In the genomic region with DNA sequence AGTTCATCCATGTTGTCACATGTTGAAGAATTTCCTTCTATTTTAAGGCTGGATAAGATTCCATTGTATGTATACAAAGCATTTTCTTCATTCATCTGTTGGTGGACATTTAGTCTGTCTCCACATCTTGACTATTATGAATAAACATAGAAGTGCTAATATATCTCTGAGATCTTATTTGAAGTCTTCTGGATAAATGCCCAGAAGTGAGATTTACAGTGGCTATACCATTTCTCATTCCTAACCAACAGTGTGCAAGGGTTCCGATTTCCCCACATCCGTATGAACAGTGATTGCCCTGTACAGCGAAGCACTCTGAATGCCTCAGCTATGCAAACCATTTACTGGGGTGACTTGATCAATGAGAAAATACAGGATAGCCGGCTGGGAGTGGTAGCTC, we compare ENCODE assay signal across 22 cellular contexts. TPM values are rescaled to one million over a fixed set of nuclear protein-coding genes. Genes with fewer than 3 reads are reported as not detected.
DNase-seq lines count a peak whose midpoint lies in the region; ATAC-seq and TF ChIP-seq lines count a peak whose summit lies in the region.
"Had no signal": no experiment of that assay in that cellular context is flagged by ENCODE, and none has a peak within 500 bp of the region (broad histone marks: within the 10 kb centered on the region; RNA-seq: fewer than 3 reads in every experiment).

No MANE protein-coding gene starts in this region.

- H4K91ac ChIP-seq in mesenchymal stem cell (ENCODE audit: low read length): no peak overlapping the region

- H3K9me3 ChIP-seq in A673 (ENCODE audit: low read depth, low read length, poor library complexity, severe bottlenecking) (no peaks in the 10 kb centered on the region), mesenchymal stem cell (ENCODE audit: control insufficient read depth, low read length) (no peaks in the 10 kb centered on the region), gastroesophageal sphincter (no peaks in the 10 kb centered on the region)
- H3K9me3 ChIP-seq: BE2C had no signal

- no peak overlapping the region for H3K27ac ChIP-seq in A673 (ENCODE audit: low read depth, low read length, poor library complexity, severe bottlenecking)
- peak overlapping the region; percentile 1; the same call in 1 of the 2 replicates for H3K27ac ChIP-seq in VCaP
- no peak overlapping the region for H3K27ac ChIP-seq in mesenchymal stem cell (ENCODE audit: low read length, poor library complexity, severe bottlenecking)
- no peak overlapping the region for H3K27ac ChIP-seq in gastroesophageal sphincter
- H3K27ac ChIP-seq: 22Rv1; BLaER1 treated with 17β-estradiol and CSF1 and Interleukin-3, amounts not matched to agents 10 nM and 100 nM; GM23248 had no signal

- no peak overlapping the region for H3K4me2 ChIP-seq in mesenchymal stem cell (ENCODE audit: low read length, poor library complexity, severe bottlenecking)
- H3K4me2 ChIP-seq: BLaER1 treated with 17β-estradiol and CSF1 and Interleukin-3, amounts not matched to agents 10 nM and 100 nM had no signal

- peaks cover 28% of the 10 kb centered on the region for H3K4me1 ChIP-seq in A673 (ENCODE audit: insufficient read depth, low read length, poor library complexity, severe bottlenecking)
- H3K4me1 ChIP-seq in mesenchymal stem cell (ENCODE audit: control insufficient read depth, insufficient read depth, low read depth, low read length): peaks cover under 1% of the 10 kb centered on the region
- peaks cover 0 to 4% (median 0%) of the 10 kb centered on the region in 3 donors for H3K4me1 ChIP-seq in gastroesophageal sphincter
- H3K4me1 ChIP-seq: BE2C had no signal

- ATAC-seq in gastroesophageal sphincter (no peak), GM18861 (IDR thresholded peaks at IDR 0.05; ENCODE audit: unreplicated experiment) (no peak)
- ATAC-seq: GM12878 had no signal

- no peak for TF ChIP-seq EP300 in gastroesophageal sphincter (IDR thresholded peaks at IDR 0.05)

- CTCF ChIA-PET in A673 (lab: Charles Lee): interaction anchor here (0.6 kb wide), 1 partner anchor 373 kb away, joined by 3 read pairs; no protein-coding TSS in a partner anchor

- no peak for TF ChIP-seq POLR2A in gastroesophageal sphincter (IDR thresholded peaks at IDR 0.05)

- no peak overlapping the region for H3K9ac ChIP-seq in mesenchymal stem cell (ENCODE audit: low read length)
- H3K9ac ChIP-seq: BLaER1 treated with 17β-estradiol and CSF1 and Interleukin-3, amounts not matched to agents 10 nM and 100 nM; GM23248 had no signal

- intact Hi-C loops in A673 (cut with micrococcal nuclease; ENCODE audit: unreplicated experiment): no loop called here

- no TSS peak for BruUV-seq in A673 (replicated peaks; lab: Mats Ljungman, UMichigan)

- H3K36me3 ChIP-seq in A673 (ENCODE audit: insufficient read depth, low read length, poor library complexity, severe bottlenecking): no peaks in the 10 kb centered on the region
- H3K36me3 ChIP-seq in mesenchymal stem cell (ENCODE audit: control insufficient read depth in 1 of 2, insufficient read depth in 2 of 2, low read depth in 1 of 2, low read length in 2 of 2): no peaks in the 10 kb centered on the region
- no peaks in the 10 kb centered on the region for H3K36me3 ChIP-seq in gastroesophageal sphincter
- H3K36me3 ChIP-seq: BE2C; BLaER1 treated with 17β-estradiol and CSF1 and Interleukin-3, amounts not matched to agents 10 nM and 100 nM had no signal

- H2BK5ac ChIP-seq in mesenchymal stem cell (ENCODE audit: low read depth, low read length, poor library complexity, severe bottlenecking): no peak overlapping the region

- H3K79me1 ChIP-seq in mesenchymal stem cell (replicated peaks; ENCODE audit: low read length, poor library complexity, severe bottlenecking): no peaks in the 10 kb centered on the region

- H4K8ac ChIP-seq in mesenchymal stem cell (ENCODE audit: low read length): no peak overlapping the region

- no peak overlapping the region for H3K14ac ChIP-seq in mesenchymal stem cell (ENCODE audit: low read length in 2 of 2)

- TF ChIP-seq CTCF in A673 (conservative IDR thresholded peaks at IDR 0.05; ENCODE audit: low read depth, low read length) (no peak), VCaP (conservative IDR thresholded peaks at IDR 0.05) (no peak), gastroesophageal sphincter (IDR thresholded peaks at IDR 0.05) (no peak)

- DNase-seq in A673 (ENCODE audit: low spot score) (peak; percentile 78), mesenchymal stem cell (peak; percentile 79), NCI-H2081 treated with DMSO at 0.1 percent for 48 hours (lab: John Stamatoyannopoulos, UW) (no peak)
- DNase-seq: ACHN; AML-193; BE2C; CD4-positive, alpha-beta T cell; CD8-positive, alpha-beta memory T cell; DMS 273 treated with DMSO at 0.1 percent for 48 hours; DMS79; EL; GDM1; GM23248; H7; HCEC 1CT had no signal

- H3K4ac ChIP-seq in mesenchymal stem cell (ENCODE audit: low read depth in 1 of 2, low read length in 2 of 2): no peak overlapping the region

- no peak overlapping the region for H2BK15ac ChIP-seq in mesenchymal stem cell (ENCODE audit: low read depth, poor library complexity, severe bottlenecking)

- H3K23ac ChIP-seq in mesenchymal stem cell (ENCODE audit: low read length in 2 of 2): no peak overlapping the region

- POLR2A ChIA-PET in A673 (lab: Charles Lee; ENCODE audit: low non-redundant PET): no interaction called here

- no peak overlapping the region for H3K18ac ChIP-seq in mesenchymal stem cell (ENCODE audit: low read depth in 1 of 2, low read length in 2 of 2)

- no peaks in the 10 kb centered on the region for H3K27me3 ChIP-seq in A673 (replicated peaks; ENCODE audit: insufficient read depth, low read depth, low read length, poor library complexity)
- no peaks in the 10 kb centered on the region for H3K27me3 ChIP-seq in mesenchymal stem cell (ENCODE audit: control insufficient read depth in 1 of 2, insufficient read depth in 1 of 2, low read length in 2 of 2)
- no peaks in the 10 kb centered on the region for H3K27me3 ChIP-seq in gastroesophageal sphincter
- H3K27me3 ChIP-seq: BE2C had no signal

- no peak overlapping the region for H2BK120ac ChIP-seq in mesenchymal stem cell (ENCODE audit: low read depth, low read length)

- WGBS in mesenchymal stem cell: 93% methylated on average over 4 of the region's 4 CpGs
- 38 to 66% methylated on average over 4 of the region's 4 CpGs for WGBS in gastroesophageal sphincter (ENCODE audit: low coverage in 1 of 2), 2 donors

- H2BK12ac ChIP-seq in mesenchymal stem cell (ENCODE audit: low read length in 2 of 2): no peak overlapping the region

- H3K4me3 ChIP-seq in A673 (ENCODE audit: low read depth, low read length, poor library complexity, severe bottlenecking): no peak overlapping the region
- no peak overlapping the region for H3K4me3 ChIP-seq in mesenchymal stem cell (ENCODE audit: insufficient read depth in 1 of 2, low read depth in 1 of 2, low read length in 2 of 2)
- H3K4me3 ChIP-seq in gastroesophageal sphincter: no peak overlapping the region
- H3K4me3 ChIP-seq: BLaER1 treated with 17β-estradiol and CSF1 and Interleukin-3, amounts not matched to agents 10 nM and 100 nM; GM12878; GM23248 had no signal

- no peak overlapping the region for H2AK5ac ChIP-seq in mesenchymal stem cell (ENCODE audit: low read length, severe bottlenecking)

- no peak overlapping the region for H2AFZ ChIP-seq in mesenchymal stem cell (ENCODE audit: low read depth, low read length)
- H2AFZ ChIP-seq: GM23248 had no signal

RNA-seq across cellular contexts. Expression of a gene that starts 6.6 kb away (rescaled TPM):
- total RNA-seq in A673 (2021): 32.4 and 36.1 TPM in 2 replicates
- polyA plus RNA-seq in mesenchymal stem cell (2013, experiment 1 of 2): 15.0 TPM
- polyA plus RNA-seq in mesenchymal stem cell (2013, experiment 2 of 2): 15.0 TPM
- total RNA-seq in gastroesophageal sphincter: 10 to 100 TPM; 13.2 to 31.8 (median 24.5) TPM
- polyA plus RNA-seq: CD14-positive monocyte had no signal

RNA-seq across cellular contexts. Expression of a gene that starts 38.0 kb away (rescaled TPM):
- total RNA-seq in A673 (2021) (91.1 and 94.5 TPM in 2 replicates), gastroesophageal sphincter (10 to 100 TPM; 14.3 to 18.6 (median 15.5) TPM)
- polyA plus RNA-seq in mesenchymal stem cell (2013, experiment 1 of 2): 35.3 TPM
- polyA plus RNA-seq in mesenchymal stem cell (2013, experiment 2 of 2): 35.1 TPM
